In the genomic region with DNA sequence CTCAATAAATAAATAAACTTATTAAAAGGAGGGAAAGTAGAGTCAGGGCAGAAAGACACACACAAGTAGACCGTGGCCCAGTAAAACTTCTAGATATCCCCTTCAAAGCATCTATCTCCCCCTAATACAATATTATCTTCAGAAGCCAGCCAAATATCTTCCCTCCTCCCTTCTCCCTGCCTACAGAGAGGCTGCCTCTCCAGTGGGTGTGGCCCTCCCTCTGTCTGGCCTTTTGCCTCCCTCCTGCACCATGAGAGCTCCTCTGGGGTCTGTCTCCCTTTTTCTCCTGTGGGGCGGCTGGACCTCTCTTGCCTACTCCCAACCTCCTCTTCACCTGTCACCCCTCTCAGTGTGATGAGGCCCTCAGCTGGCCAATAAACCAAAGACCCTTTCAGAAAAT, we compare ENCODE assay signal across 28 cellular contexts.
"Had no signal": no experiment of that assay in that cellular context is flagged by ENCODE, and none has a peak within 500 bp of the region (broad histone marks: within the 10 kb centered on the region; RNA-seq: fewer than 3 reads in every experiment).

No MANE protein-coding gene starts in this region.

- DNase-seq: activated CD4-positive, alpha-beta T cell treated with anti-CD3 and anti-CD28 coated beads for 36 hours; activated CD4-positive, alpha-beta T cell treated with anti-CD3 and anti-CD28 coated beads, Interleukin-2, amount 10 ng/mL, durations not matched to agents 24 days and 14 days; activated CD4-positive, CD25-positive, alpha-beta regulatory T cell; activated CD4-positive, CD25-positive, alpha-beta regulatory T cell treated with anti-CD3 and anti-CD28 coated beads, Interleukin-2, amount 50 U/mL, for 72 hours; activated CD8-positive, alpha-beta memory T cell treated with anti-CD3 and anti-CD28 coated beads for 24 hours; activated CD8-positive, alpha-beta T cell treated with anti-CD3 and anti-CD28 coated beads for 36 hours; activated effector memory CD4-positive, alpha-beta T cell treated with Interleukin-2 at 50 U/mL for 16 hours; activated gamma-delta T cell treated with Interleukin-2 at 50 U/mL for 16 hours; activated naive CD4-positive, alpha-beta T cell treated with anti-CD3 and anti-CD28 coated beads, Interleukin-2, amount 50 U/mL, for 16 hours; activated naive CD4-positive, alpha-beta T cell treated with Interleukin-2 at 50 U/mL for 16 hours; activated T-cell treated with anti-CD3 and anti-CD28 coated beads, Interleukin-2, amount 50 U/mL, for 4 hours; amniotic stem cell; anterior cingulate cortex; brain microvascular endothelial cell; dorsolateral prefrontal cortex; effector memory CD4-positive, alpha-beta T cell; endodermal cell; foreskin melanocyte; heart right ventricle; T-helper 1 cell; T-helper 17 cell; T1000 had no signal

- FAIRE-seq: astrocyte, bronchial epithelial cell had no signal

- H3K4me1 ChIP-seq: esophagus muscularis mucosa, gastroesophageal sphincter, heart right ventricle had no signal

- ATAC-seq: activated CD4-positive, alpha-beta T cell treated with anti-CD3 and anti-CD28 coated beads for 36 hours; activated CD8-positive, alpha-beta T cell treated with anti-CD3 and anti-CD28 coated beads for 36 hours; activated T-cell treated with anti-CD3 and anti-CD28 coated beads, Interleukin-2, amount 50 U/mL, for 4 hours; activated T-helper 17 cell treated with anti-CD3 and anti-CD28 coated beads, Interleukin-2, amount 50 U/mL, for 72 hours; gastroesophageal sphincter; heart right ventricle; T-helper 17 cell had no signal

- H3K27me3 ChIP-seq: dorsolateral prefrontal cortex, esophagus muscularis mucosa had no signal

- H3K27ac ChIP-seq: brain microvascular endothelial cell, coronary artery, dorsolateral prefrontal cortex, esophagus muscularis mucosa, gastroesophageal sphincter, heart right ventricle had no signal

- H3K4me3 ChIP-seq: coronary artery, dorsolateral prefrontal cortex, esophagus muscularis mucosa, gastroesophageal sphincter, heart right ventricle had no signal

- H3K36me3 ChIP-seq: brain microvascular endothelial cell, esophagus muscularis mucosa, gastroesophageal sphincter, heart right ventricle had no signal

- H3K9me3 ChIP-seq: esophagus muscularis mucosa, gastroesophageal sphincter, heart right ventricle had no signal
